In the genomic region with DNA sequence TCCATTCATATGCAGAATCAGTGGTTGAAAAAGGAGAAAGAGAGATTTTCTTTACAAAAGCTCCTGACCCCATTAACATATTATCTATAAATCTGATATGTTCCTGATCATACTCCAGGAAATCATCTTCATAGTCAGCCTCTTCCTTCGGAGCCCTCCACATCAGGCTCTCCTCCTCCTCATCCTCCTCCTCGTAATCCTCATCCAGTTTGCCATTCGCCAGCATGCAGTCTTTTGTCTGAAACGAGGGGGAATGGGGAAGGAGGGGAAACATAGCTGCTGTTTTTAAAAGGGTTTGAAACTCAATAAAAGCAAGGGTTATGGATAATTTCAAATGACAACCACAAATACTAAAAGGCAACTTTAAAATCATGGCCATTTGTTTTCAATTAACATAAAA, we compare ENCODE assay signal across 20 cellular contexts.
DNase-seq lines count a peak whose midpoint lies in the region; ATAC-seq and TF ChIP-seq lines count a peak whose summit lies in the region.
"Had no signal": no experiment of that assay in that cellular context is flagged by ENCODE, and none has a peak within 500 bp of the region (broad histone marks: within the 10 kb centered on the region; RNA-seq: fewer than 3 reads in every experiment).

No MANE protein-coding gene starts in this region.

- H2AFZ ChIP-seq in SK-N-SH (ENCODE audit: low read depth) (no peak overlapping the region), neural progenitor cell (replicated peaks) (no peak overlapping the region)

- H3K36me3 ChIP-seq in SK-N-SH (replicated peaks in 1 of 2; ENCODE audit: control insufficient read depth in 1 of 2, insufficient read depth in 2 of 2, low read length in 1 of 2) (peaks cover 27 to 63% of the 10 kb centered on the region in 2 experiments), neural progenitor cell (no peaks in the 10 kb centered on the region), tibial nerve (peaks cover 0 to 48% (median 0%) of the 10 kb centered on the region in 3 donors)

- TF ChIP-seq CTCF in SK-N-SH (IDR thresholded peaks at IDR 0.05) (no peak), neural progenitor cell (IDR thresholded peaks at IDR 0.05) (no peak), tibial nerve (IDR thresholded peaks at IDR 0.05) (no peak)

- H3K27me3 Mint-ChIP-seq in neural progenitor cell (ENCODE audit: insufficient read depth, low read depth): no peaks in the 10 kb centered on the region

- peak overlapping the region; percentile 39 for H3K4me3 Mint-ChIP-seq in neural progenitor cell
- H3K4me3 Mint-ChIP-seq: CD14-positive monocyte, HFFc6 had no signal

- H3K4me3 ChIP-seq in SK-N-SH (ENCODE audit: low read depth in 2 of 2, low read length in 1 of 2) (no peak overlapping the region), neural progenitor cell (peak overlapping the region; percentile 43), tibial nerve (no peak overlapping the region)

- H3K27ac ChIP-seq in SK-N-SH (ENCODE audit: low read depth in 2 of 2, low read length in 1 of 2): peak overlapping the region in 1 of 2 experiments; percentile 72; a peak in 2 of 4 replicates
- H3K27ac ChIP-seq in cingulate gyrus (ENCODE audit: low read depth, low read length): peak overlapping the region; percentile 39
- peak overlapping the region; percentile 87 for H3K27ac ChIP-seq in neural progenitor cell
- H3K27ac ChIP-seq in tibial nerve: peak overlapping the region in 3 of 4 donors; percentile 11 to 72 (median 71)
- H3K27ac ChIP-seq: 22Rv1, HL-60, KMS-11 had no signal

- TF ChIP-seq POLR2A in tibial nerve (IDR thresholded peaks at IDR 0.05): no peak

- H3K79me2 ChIP-seq in SK-N-SH (ENCODE audit: insufficient read depth): peaks cover 16% of the 10 kb centered on the region; the same call in 1 of the 2 replicates
- peaks cover 30% of the 10 kb centered on the region for H3K79me2 ChIP-seq in neural progenitor cell (ENCODE audit: low read depth)

- ATAC-seq in SK-N-SH treated with all-trans-retinoic acid at 6 μM for 48 hours (peak; percentile 22; the same call in 1 of the 3 replicates), GM21786 (IDR thresholded peaks at IDR 0.05; ENCODE audit: unreplicated experiment) (no peak), GM19351 (IDR thresholded peaks at IDR 0.05; ENCODE audit: unreplicated experiment) (no peak)

- no peak for TF ChIP-seq RAD21 in SK-N-SH (IDR thresholded peaks at IDR 0.05; ENCODE audit: low read length)

- peaks cover 11% of the 10 kb centered on the region for H3K36me3 Mint-ChIP-seq in neural progenitor cell

- no peaks in the 10 kb centered on the region for H4K20me1 ChIP-seq in SK-N-SH (ENCODE audit: insufficient read depth)
- H4K20me1 ChIP-seq in neural progenitor cell (ENCODE audit: low read depth): peaks cover 24% of the 10 kb centered on the region

- 0 out of 4 replicates have a peak, but pooled peaks of 1 of the 2 experiments have one; percentile 15 for TF ChIP-seq EP300 in SK-N-SH (IDR thresholded peaks at IDR 0.05; ENCODE audit: borderline replicate concordance in 1 of 2, low read depth in 1 of 2, low read length in 1 of 2)
- TF ChIP-seq EP300 in tibial nerve (IDR thresholded peaks at IDR 0.05): no peak

- H3K27me3 ChIP-seq in SK-N-SH (ENCODE audit: insufficient read depth) (no peaks in the 10 kb centered on the region), neural progenitor cell (no peaks in the 10 kb centered on the region), tibial nerve (no peaks in the 10 kb centered on the region)

- no peak overlapping the region for H3K9ac ChIP-seq in SK-N-SH
- H3K9ac ChIP-seq in neural progenitor cell: no peak overlapping the region
- H3K9ac ChIP-seq: KMS-11 had no signal

- H3K27ac Mint-ChIP-seq in neural progenitor cell: peak overlapping the region; percentile 77
- H3K27ac Mint-ChIP-seq: HFFc6 had no signal

- CTCF ChIA-PET in SK-N-SH (lab: Yijun Ruan, JAX): interaction anchor here (0.8 to 2.1 kb wide), 8 partner anchors 8 to 406 kb away, joined by 3 to 12 read pairs (median 4); no protein-coding TSS in a partner anchor

- H3K9me2 ChIP-seq in SK-N-SH: no peaks in the 10 kb centered on the region

- H3K9me3 Mint-ChIP-seq in neural progenitor cell: no peaks in the 10 kb centered on the region
- H3K9me3 Mint-ChIP-seq: CD14-positive monocyte, HFFc6 had no signal

- H3K4me1 ChIP-seq in SK-N-SH (ENCODE audit: control insufficient read depth in 1 of 2, insufficient read depth in 2 of 2, low read depth in 1 of 2, low read length in 1 of 2): peaks cover 13 to 14% of the 10 kb centered on the region in 2 experiments; a peak in 3 of 4 replicates
- H3K4me1 ChIP-seq in neural progenitor cell: peaks cover 53% of the 10 kb centered on the region
- H3K4me1 ChIP-seq in tibial nerve: peaks cover 0 to 84% (median 27%) of the 10 kb centered on the region in 4 donors

- peaks cover 36% of the 10 kb centered on the region for H3K4me1 Mint-ChIP-seq in neural progenitor cell

- WGBS in SK-N-SH (ENCODE audit: low lambda C conversion rate): 68% methylated on average over 4 of the region's 4 CpGs
- WGBS in tibial nerve, 2 donors: 46 to 52% methylated on average over 4 of the region's 4 CpGs

- H3F3A ChIP-seq in SK-N-SH (replicated peaks; ENCODE audit: insufficient read depth): no peaks in the 10 kb centered on the region
- H3F3A ChIP-seq in neural progenitor cell (ENCODE audit: low read depth): peaks cover 26% of the 10 kb centered on the region

- POLR2A ChIA-PET in SK-N-SH (lab: Yijun Ruan, JAX): no interaction called here

- H3K4me2 ChIP-seq in SK-N-SH (no peak overlapping the region), neural progenitor cell (peak overlapping the region; percentile 89)
- H3K4me2 ChIP-seq: KMS-11 had no signal

- H3K9me3 ChIP-seq in SK-N-SH (no peaks in the 10 kb centered on the region), neural progenitor cell (ENCODE audit: low read depth) (no peaks in the 10 kb centered on the region), tibial nerve (no peaks in the 10 kb centered on the region)

- DNase-seq in SK-N-SH (no peak), neural progenitor cell (ENCODE audit: low spot score) (peak; percentile 61), tibial nerve (ENCODE audit: low spot score in 2 of 2) (no peak), NCI-H2196 (lab: John Stamatoyannopoulos, UW; ENCODE audit: unreplicated experiment) (no peak)
- DNase-seq: DMS79, HFFc6, NCI-H187, NCI-H2107, NCI-H2227 treated with DMSO at 0.1 percent for 48 hours, NCI-H510A treated with DMSO at 0.1 percent for 48 hours, NCI-H774, OCI-M1 had no signal

TF ChIP-seq in SK-N-SH treated with all-trans-retinoic acid at 6 μM for 48 hours, 23 proteins besides CTCF, POLR2A, EP300 and RAD21:
- no peak for TF ChIP-seq CSDC2 (CRISPR knock-in tag; IDR thresholded peaks at IDR 0.05)

TF ChIP-seq in SK-N-SH, 30 proteins besides CTCF, POLR2A, EP300 and RAD21:
- TF ChIP-seq FOXJ3 (CRISPR knock-in tag; IDR thresholded peaks at IDR 0.05) (no peak), JUND (IDR thresholded peaks at IDR 0.05) (no peak), CHD2 (IDR thresholded peaks at IDR 0.05; ENCODE audit: low read length, partially characterized antibody) (no peak), ELF1 (IDR thresholded peaks at IDR 0.05) (no peak), GABPA (IDR thresholded peaks at IDR 0.05; ENCODE audit: low read depth) (no peak), SMC3 (IDR thresholded peaks at IDR 0.05; ENCODE audit: low read depth, low read length) (no peak), NFIC (IDR thresholded peaks at IDR 0.05; ENCODE audit: borderline replicate concordance) (no peak), NRF1 (IDR thresholded peaks at IDR 0.05; ENCODE audit: low read depth, low read length) (no peak), TEAD4 (IDR thresholded peaks at IDR 0.05; ENCODE audit: borderline replicate concordance, insufficient read depth) (no peak), POLR2AphosphoS5 (IDR thresholded peaks at IDR 0.05; ENCODE audit: low read depth, low read length) (no peak), SIN3A (IDR thresholded peaks at IDR 0.05; ENCODE audit: borderline replicate concordance, low read depth, low read length) (no peak), RCOR1 (IDR thresholded peaks at IDR 0.05; ENCODE audit: low read length) (no peak), RFX5 (IDR thresholded peaks at IDR 0.05; ENCODE audit: low read length) (no peak), FOSL2 (IDR thresholded peaks at IDR 0.05; ENCODE audit: borderline replicate concordance, low read depth) (no peak)
